Comparison of ENCODE assay signal across 1 cellular context in the genomic region with DNA sequence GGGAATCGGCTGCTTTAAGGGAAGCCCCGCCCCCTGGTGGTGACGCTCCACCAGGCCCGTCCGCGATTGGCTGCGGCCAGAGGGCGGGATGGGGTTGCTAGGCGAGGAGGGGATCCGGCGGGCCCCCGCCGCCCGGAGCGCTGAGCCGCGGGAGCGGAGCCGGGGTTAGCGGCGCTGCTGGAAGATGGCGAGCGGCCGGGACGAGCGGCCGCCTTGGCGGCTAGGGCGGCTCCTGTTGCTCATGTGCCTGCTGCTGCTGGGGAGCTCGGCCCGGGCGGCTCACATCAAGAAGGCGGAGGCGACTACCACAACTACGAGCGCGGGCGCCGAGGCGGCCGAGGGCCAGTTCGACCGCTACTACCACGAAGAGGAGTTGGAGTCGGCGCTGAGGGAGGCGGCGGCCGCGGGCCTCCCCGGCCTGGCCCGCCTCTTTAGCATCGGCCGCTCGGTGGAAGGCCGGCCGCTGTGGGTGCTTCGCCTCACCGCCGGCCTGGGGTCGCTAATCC.
TF ChIP-seq lines count a peak whose summit lies in the region.

A gene (plus strand): TSS at position 131 of the 506 bp plus-strand sequence. CDS start 54 bp downstream, at position 185.

TF ChIP-seq in HepG2, 621 proteins besides CTCF, POLR2A, EP300 and RAD21 (continued from another document and continues in another):
- TF ChIP-seq, protein P1, sequence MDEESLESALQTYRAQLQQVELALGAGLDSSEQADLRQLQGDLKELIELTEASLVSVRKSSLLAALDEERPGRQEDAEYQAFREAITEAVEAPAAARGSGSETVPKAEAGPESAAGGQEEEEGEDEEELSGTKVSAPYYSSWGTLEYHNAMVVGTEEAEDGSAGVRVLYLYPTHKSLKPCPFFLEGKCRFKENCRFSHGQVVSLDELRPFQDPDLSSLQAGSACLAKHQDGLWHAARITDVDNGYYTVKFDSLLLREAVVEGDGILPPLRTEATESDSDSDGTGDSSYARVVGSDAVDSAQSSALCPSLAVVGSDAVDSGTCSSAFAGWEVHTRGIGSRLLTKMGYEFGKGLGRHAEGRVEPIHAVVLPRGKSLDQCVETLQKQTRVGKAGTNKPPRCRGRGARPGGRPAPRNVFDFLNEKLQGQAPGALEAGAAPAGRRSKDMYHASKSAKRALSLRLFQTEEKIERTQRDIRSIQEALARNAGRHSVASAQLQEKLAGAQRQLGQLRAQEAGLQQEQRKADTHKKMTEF (CRISPR knock-in tag; IDR thresholded peaks at IDR 0.05): peak; percentile 83
- TF ChIP-seq HNRNPLL (IDR thresholded peaks at IDR 0.05; ENCODE audit: low read depth, low read length, poor library complexity, severe bottlenecking): peak; percentile 58
- TF ChIP-seq GPN1 (CRISPR knock-in tag; IDR thresholded peaks at IDR 0.05; ENCODE audit: borderline replicate concordance): no peak
- TF ChIP-seq TGIF2 (CRISPR knock-in tag; IDR thresholded peaks at IDR 0.05): no peak
- TF ChIP-seq, protein P2, sequence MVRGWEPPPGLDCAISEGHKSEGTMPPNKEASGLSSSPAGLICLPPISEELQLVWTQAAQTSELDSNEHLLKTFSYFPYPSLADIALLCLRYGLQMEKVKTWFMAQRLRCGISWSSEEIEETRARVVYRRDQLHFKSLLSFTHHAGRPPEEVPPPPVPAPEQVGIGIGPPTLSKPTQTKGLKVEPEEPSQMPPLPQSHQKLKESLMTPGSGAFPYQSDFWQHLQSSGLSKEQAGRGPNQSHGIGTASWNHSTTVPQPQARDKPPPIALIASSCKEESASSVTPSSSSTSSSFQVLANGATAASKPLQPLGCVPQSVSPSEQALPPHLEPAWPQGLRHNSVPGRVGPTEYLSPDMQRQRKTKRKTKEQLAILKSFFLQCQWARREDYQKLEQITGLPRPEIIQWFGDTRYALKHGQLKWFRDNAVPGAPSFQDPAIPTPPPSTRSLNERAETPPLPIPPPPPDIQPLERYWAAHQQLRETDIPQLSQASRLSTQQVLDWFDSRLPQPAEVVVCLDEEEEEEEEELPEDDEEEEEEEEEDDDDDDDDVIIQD (CRISPR knock-in tag; IDR thresholded peaks at IDR 0.05; ENCODE audit: low read depth): 0 out of 2 replicates have a peak, but pooled peaks have one; percentile 43
- no peak for TF ChIP-seq ZFP1 (CRISPR knock-in tag; IDR thresholded peaks at IDR 0.05)
- no peak for TF ChIP-seq FIP1L1 (IDR thresholded peaks at IDR 0.05; ENCODE audit: borderline replicate concordance, insufficient read depth, low read depth, low read length)
- peak; percentile 76 for TF ChIP-seq RFX1 (IDR thresholded peaks at IDR 0.05)
- 0 out of 2 replicates have a peak, but pooled peaks have one; percentile 35 for TF ChIP-seq ZNF256 (CRISPR knock-in tag; conservative IDR thresholded peaks at IDR 0.05)
- TF ChIP-seq SNAI1 (CRISPR knock-in tag; IDR thresholded peaks at IDR 0.05; ENCODE audit: borderline replicate concordance): no peak
- no peak for TF ChIP-seq TRIM24 (CRISPR knock-in tag; IDR thresholded peaks at IDR 0.05)
- peak; percentile 45 for TF ChIP-seq GABPA (IDR thresholded peaks at IDR 0.05; ENCODE audit: low read depth, low read length)
- peak; percentile 60 for TF ChIP-seq GABPA (CRISPR knock-in tag; IDR thresholded peaks at IDR 0.05; ENCODE audit: low read depth)
- peak; percentile 56; the same call in 1 of the 2 replicates for TF ChIP-seq MXD4 (CRISPR knock-in tag; IDR thresholded peaks at IDR 0.05)
- peak; percentile 81 for TF ChIP-seq RFX5 (IDR thresholded peaks at IDR 0.05; ENCODE audit: low read depth, low read length)
- no peak; the same call in 1 of the 2 replicates for TF ChIP-seq MYC (CRISPR knock-in tag; IDR thresholded peaks at IDR 0.05; ENCODE audit: borderline replicate concordance)
- TF ChIP-seq, protein P3, sequence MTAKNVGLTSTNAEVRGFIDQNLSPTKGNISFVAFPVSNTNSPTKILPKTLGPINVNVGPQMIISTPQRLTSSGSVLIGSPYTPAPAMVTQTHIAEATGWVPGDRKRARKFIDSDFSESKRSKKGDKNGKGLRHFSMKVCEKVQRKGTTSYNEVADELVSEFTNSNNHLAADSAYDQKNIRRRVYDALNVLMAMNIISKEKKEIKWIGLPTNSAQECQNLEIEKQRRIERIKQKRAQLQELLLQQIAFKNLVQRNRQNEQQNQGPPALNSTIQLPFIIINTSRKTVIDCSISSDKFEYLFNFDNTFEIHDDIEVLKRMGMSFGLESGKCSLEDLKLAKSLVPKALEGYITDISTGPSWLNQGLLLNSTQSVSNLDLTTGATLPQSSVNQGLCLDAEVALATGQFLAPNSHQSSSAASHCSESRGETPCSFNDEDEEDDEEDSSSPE (CRISPR knock-in tag; IDR thresholded peaks at IDR 0.05): peak; percentile 80
- no peak for TF ChIP-seq ATRX (CRISPR knock-in tag; IDR thresholded peaks at IDR 0.05; ENCODE audit: borderline replicate concordance)
- peak; percentile 56; the same call in 1 of the 2 replicates for TF ChIP-seq SALL2 (CRISPR knock-in tag; IDR thresholded peaks at IDR 0.05)
- peak; percentile 42 for TF ChIP-seq MED8 (CRISPR knock-in tag; IDR thresholded peaks at IDR 0.05; ENCODE audit: insufficient replicate concordance)
- TF ChIP-seq ZNF776 (CRISPR knock-in tag; IDR thresholded peaks at IDR 0.05): peak; percentile 51; the same call in 1 of the 2 replicates
- TF ChIP-seq, protein P4, sequence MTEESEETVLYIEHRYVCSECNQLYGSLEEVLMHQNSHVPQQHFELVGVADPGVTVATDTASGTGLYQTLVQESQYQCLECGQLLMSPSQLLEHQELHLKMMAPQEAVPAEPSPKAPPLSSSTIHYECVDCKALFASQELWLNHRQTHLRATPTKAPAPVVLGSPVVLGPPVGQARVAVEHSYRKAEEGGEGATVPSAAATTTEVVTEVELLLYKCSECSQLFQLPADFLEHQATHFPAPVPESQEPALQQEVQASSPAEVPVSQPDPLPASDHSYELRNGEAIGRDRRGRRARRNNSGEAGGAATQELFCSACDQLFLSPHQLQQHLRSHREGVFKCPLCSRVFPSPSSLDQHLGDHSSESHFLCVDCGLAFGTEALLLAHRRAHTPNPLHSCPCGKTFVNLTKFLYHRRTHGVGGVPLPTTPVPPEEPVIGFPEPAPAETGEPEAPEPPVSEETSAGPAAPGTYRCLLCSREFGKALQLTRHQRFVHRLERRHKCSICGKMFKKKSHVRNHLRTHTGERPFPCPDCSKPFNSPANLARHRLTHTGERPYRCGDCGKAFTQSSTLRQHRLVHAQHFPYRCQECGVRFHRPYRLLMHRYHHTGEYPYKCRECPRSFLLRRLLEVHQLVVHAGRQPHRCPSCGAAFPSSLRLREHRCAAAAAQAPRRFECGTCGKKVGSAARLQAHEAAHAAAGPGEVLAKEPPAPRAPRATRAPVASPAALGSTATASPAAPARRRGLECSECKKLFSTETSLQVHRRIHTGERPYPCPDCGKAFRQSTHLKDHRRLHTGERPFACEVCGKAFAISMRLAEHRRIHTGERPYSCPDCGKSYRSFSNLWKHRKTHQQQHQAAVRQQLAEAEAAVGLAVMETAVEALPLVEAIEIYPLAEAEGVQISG (CRISPR knock-in tag; IDR thresholded peaks at IDR 0.05): no peak
- no peak for TF ChIP-seq CEBPG (CRISPR knock-in tag; IDR thresholded peaks at IDR 0.05)
- no peak; the same call in 1 of the 2 replicates for TF ChIP-seq SMYD3 (CRISPR knock-in tag; IDR thresholded peaks at IDR 0.05)
- TF ChIP-seq, protein P5, sequence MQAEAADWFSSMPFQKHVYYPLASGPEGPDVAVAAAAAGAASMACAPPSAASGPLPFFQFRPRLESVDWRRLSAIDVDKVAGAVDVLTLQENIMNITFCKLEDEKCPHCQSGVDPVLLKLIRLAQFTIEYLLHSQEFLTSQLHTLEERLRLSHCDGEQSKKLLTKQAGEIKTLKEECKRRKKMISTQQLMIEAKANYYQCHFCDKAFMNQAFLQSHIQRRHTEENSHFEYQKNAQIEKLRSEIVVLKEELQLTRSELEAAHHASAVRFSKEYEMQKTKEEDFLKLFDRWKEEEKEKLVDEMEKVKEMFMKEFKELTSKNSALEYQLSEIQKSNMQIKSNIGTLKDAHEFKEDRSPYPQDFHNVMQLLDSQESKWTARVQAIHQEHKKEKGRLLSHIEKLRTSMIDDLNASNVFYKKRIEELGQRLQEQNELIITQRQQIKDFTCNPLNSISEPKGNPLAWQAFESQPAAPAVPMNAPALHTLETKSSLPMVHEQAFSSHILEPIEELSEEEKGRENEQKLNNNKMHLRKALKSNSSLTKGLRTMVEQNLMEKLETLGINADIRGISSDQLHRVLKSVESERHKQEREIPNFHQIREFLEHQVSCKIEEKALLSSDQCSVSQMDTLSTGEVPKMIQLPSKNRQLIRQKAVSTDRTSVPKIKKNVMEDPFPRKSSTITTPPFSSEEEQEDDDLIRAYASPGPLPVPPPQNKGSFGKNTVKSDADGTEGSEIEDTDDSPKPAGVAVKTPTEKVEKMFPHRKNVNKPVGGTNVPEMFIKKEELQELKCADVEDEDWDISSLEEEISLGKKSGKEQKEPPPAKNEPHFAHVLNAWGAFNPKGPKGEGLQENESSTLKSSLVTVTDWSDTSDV (CRISPR knock-in tag; IDR thresholded peaks at IDR 0.05): 0 out of 2 replicates have a peak, but pooled peaks have one; percentile 4
- TF ChIP-seq ZNF629 (CRISPR knock-in tag; conservative IDR thresholded peaks at IDR 0.05): no peak
- TF ChIP-seq ZNF780A (CRISPR knock-in tag; IDR thresholded peaks at IDR 0.05): no peak; the same call in 1 of the 2 replicates
- TF ChIP-seq KDM6A (CRISPR knock-in tag; IDR thresholded peaks at IDR 0.05; ENCODE audit: low read depth): no peak
- TF ChIP-seq ELF3 (CRISPR knock-in tag; IDR thresholded peaks at IDR 0.05): peak; percentile 23; the same call in 1 of the 2 replicates
- no peak for TF ChIP-seq AGO2 (optimal IDR thresholded peaks at IDR 0.05; ENCODE audit: low read depth, low read length)
- no peak for TF ChIP-seq MTA1 (CRISPR knock-in tag; IDR thresholded peaks at IDR 0.05; ENCODE audit: borderline replicate concordance)
- TF ChIP-seq, protein P6, sequence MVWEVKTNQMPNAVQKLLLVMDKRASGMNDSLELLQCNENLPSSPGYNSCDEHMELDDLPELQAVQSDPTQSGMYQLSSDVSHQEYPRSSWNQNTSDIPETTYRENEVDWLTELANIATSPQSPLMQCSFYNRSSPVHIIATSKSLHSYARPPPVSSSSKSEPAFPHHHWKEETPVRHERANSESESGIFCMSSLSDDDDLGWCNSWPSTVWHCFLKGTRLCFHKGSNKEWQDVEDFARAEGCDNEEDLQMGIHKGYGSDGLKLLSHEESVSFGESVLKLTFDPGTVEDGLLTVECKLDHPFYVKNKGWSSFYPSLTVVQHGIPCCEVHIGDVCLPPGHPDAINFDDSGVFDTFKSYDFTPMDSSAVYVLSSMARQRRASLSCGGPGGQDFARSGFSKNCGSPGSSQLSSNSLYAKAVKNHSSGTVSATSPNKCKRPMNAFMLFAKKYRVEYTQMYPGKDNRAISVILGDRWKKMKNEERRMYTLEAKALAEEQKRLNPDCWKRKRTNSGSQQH (CRISPR knock-in tag; IDR thresholded peaks at IDR 0.05; ENCODE audit: low read depth): no peak
- peak; percentile 28; the same call in 1 of the 2 replicates for TF ChIP-seq ZNF674 (CRISPR knock-in tag; IDR thresholded peaks at IDR 0.05; ENCODE audit: low read depth)
- TF ChIP-seq, protein P7, sequence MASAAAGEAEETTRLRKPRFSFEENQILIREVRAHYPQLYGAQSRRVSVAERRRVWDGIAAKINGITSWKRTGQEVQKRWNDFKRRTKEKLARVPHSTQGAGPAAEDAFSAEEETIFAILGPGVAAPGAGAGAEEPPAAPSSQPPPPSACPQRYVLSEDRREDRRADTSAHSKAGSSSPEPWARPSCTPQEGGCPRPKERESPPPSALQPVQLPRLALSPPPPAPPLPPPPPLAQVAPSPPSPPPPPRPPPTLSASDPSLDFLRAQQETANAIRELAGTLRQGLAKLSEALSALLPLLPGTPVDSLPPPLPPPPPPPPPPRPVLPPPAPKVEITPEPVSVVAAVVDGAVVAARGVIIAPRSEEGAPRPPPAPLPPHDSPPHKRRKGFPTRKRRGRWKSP (CRISPR knock-in tag; IDR thresholded peaks at IDR 0.05): no peak; the same call in 1 of the 2 replicates
- TF ChIP-seq, protein P8, sequence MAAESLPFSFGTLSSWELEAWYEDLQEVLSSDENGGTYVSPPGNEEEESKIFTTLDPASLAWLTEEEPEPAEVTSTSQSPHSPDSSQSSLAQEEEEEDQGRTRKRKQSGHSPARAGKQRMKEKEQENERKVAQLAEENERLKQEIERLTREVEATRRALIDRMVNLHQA (CRISPR knock-in tag; IDR thresholded peaks at IDR 0.05): no peak
- no peak for TF ChIP-seq HOXA7 (CRISPR knock-in tag; IDR thresholded peaks at IDR 0.05)
- TF ChIP-seq PHF21A (CRISPR knock-in tag; IDR thresholded peaks at IDR 0.05): peak; percentile 55; the same call in 1 of the 2 replicates
- no peak for TF ChIP-seq ZNF878 (CRISPR knock-in tag; IDR thresholded peaks at IDR 0.05)
- no peak for TF ChIP-seq SMAD1 (CRISPR knock-in tag; IDR thresholded peaks at IDR 0.05; ENCODE audit: borderline replicate concordance, low read depth)
- TF ChIP-seq NAIF1 (CRISPR knock-in tag; IDR thresholded peaks at IDR 0.05; ENCODE audit: borderline replicate concordance): no peak
- TF ChIP-seq FOXJ3 (CRISPR knock-in tag; IDR thresholded peaks at IDR 0.05; ENCODE audit: borderline replicate concordance): no peak
- TF ChIP-seq DMAP1 (CRISPR knock-in tag; IDR thresholded peaks at IDR 0.05): no peak
- TF ChIP-seq REPIN1 (CRISPR knock-in tag; IDR thresholded peaks at IDR 0.05; ENCODE audit: borderline replicate concordance, low read depth): peak; percentile 20; the same call in 1 of the 2 replicates
- TF ChIP-seq NR2F2 (IDR thresholded peaks at IDR 0.05; ENCODE audit: borderline replicate concordance, low read depth): no peak
- TF ChIP-seq TARDBP (CRISPR knock-in tag; IDR thresholded peaks at IDR 0.05): no peak
- TF ChIP-seq REL (CRISPR knock-in tag; conservative IDR thresholded peaks at IDR 0.05): no peak; the same call in 1 of the 2 replicates
- no peak for TF ChIP-seq MIER2 (CRISPR knock-in tag; IDR thresholded peaks at IDR 0.05)
- TF ChIP-seq ZNF792 (CRISPR knock-in tag; IDR thresholded peaks at IDR 0.05): no peak
- TF ChIP-seq KLF12 (CRISPR knock-in tag; IDR thresholded peaks at IDR 0.05; ENCODE audit: borderline replicate concordance): no peak
- TF ChIP-seq ZNF644 (CRISPR knock-in tag; IDR thresholded peaks at IDR 0.05; ENCODE audit: low read depth): no peak
- no peak for TF ChIP-seq ZNF530 (CRISPR knock-in tag; IDR thresholded peaks at IDR 0.05; ENCODE audit: low read depth)
- peak; percentile 90 for TF ChIP-seq TAF1 (CRISPR knock-in tag; IDR thresholded peaks at IDR 0.05)
- no peak for TF ChIP-seq ZNF282 (IDR thresholded peaks at IDR 0.05; ENCODE audit: partially characterized antibody)
- TF ChIP-seq ZNF337 (CRISPR knock-in tag; IDR thresholded peaks at IDR 0.05; ENCODE audit: borderline replicate concordance, low read depth): no peak
- TF ChIP-seq, protein P9, sequence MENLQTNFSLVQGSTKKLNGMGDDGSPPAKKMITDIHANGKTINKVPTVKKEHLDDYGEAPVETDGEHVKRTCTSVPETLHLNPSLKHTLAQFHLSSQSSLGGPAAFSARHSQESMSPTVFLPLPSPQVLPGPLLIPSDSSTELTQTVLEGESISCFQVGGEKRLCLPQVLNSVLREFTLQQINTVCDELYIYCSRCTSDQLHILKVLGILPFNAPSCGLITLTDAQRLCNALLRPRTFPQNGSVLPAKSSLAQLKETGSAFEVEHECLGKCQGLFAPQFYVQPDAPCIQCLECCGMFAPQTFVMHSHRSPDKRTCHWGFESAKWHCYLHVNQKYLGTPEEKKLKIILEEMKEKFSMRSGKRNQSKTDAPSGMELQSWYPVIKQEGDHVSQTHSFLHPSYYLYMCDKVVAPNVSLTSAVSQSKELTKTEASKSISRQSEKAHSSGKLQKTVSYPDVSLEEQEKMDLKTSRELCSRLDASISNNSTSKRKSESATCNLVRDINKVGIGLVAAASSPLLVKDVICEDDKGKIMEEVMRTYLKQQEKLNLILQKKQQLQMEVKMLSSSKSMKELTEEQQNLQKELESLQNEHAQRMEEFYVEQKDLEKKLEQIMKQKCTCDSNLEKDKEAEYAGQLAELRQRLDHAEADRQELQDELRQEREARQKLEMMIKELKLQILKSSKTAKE (CRISPR knock-in tag; IDR thresholded peaks at IDR 0.05; ENCODE audit: borderline replicate concordance): no peak
- no peak for TF ChIP-seq ZNF274 (CRISPR knock-in tag; IDR thresholded peaks at IDR 0.05)
